1 cellular context compared by ENCODE assay signal in the genomic region with DNA sequence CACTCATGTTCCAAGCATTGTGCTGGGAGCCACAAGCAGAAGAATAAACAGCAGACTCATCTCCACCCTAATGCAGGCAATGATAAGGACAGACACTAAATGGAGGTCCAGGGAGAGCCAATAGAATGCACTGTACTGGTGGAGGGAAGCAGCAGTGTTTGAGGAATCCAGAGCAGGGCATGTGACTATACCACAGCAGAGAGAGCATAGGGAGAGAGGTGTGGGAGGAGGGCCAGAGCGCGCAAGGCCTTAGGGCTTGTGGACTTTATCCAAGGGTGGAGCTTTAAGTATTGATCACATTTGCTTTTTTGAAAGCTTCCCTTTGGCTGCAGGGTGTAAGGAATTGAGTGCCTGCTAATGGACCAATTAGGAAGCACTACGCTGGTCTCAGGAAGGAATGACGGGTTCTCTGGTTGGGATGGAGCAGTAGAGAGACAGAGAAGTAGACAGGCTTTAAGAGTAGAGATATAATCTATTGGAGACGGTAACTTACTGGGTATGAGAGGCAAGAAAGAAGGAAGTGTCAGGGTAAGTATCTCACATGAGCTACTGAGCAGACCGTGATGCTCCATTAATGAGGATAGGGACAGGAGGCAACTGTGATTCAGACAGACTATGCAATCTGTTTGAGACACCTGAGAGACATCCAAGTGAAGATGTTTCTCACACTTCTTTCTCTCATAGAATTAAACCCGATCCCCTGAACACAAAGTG.
A peak's percentile ranks its signal among the peaks of the same experiment; 100 is the strongest.
TF ChIP-seq lines count a peak whose summit lies in the region.

No MANE protein-coding gene starts in this region.

TF ChIP-seq in HepG2, 621 proteins besides CTCF, POLR2A, EP300 and RAD21 (continued from another document and continues in another):
- TF ChIP-seq, protein P1, sequence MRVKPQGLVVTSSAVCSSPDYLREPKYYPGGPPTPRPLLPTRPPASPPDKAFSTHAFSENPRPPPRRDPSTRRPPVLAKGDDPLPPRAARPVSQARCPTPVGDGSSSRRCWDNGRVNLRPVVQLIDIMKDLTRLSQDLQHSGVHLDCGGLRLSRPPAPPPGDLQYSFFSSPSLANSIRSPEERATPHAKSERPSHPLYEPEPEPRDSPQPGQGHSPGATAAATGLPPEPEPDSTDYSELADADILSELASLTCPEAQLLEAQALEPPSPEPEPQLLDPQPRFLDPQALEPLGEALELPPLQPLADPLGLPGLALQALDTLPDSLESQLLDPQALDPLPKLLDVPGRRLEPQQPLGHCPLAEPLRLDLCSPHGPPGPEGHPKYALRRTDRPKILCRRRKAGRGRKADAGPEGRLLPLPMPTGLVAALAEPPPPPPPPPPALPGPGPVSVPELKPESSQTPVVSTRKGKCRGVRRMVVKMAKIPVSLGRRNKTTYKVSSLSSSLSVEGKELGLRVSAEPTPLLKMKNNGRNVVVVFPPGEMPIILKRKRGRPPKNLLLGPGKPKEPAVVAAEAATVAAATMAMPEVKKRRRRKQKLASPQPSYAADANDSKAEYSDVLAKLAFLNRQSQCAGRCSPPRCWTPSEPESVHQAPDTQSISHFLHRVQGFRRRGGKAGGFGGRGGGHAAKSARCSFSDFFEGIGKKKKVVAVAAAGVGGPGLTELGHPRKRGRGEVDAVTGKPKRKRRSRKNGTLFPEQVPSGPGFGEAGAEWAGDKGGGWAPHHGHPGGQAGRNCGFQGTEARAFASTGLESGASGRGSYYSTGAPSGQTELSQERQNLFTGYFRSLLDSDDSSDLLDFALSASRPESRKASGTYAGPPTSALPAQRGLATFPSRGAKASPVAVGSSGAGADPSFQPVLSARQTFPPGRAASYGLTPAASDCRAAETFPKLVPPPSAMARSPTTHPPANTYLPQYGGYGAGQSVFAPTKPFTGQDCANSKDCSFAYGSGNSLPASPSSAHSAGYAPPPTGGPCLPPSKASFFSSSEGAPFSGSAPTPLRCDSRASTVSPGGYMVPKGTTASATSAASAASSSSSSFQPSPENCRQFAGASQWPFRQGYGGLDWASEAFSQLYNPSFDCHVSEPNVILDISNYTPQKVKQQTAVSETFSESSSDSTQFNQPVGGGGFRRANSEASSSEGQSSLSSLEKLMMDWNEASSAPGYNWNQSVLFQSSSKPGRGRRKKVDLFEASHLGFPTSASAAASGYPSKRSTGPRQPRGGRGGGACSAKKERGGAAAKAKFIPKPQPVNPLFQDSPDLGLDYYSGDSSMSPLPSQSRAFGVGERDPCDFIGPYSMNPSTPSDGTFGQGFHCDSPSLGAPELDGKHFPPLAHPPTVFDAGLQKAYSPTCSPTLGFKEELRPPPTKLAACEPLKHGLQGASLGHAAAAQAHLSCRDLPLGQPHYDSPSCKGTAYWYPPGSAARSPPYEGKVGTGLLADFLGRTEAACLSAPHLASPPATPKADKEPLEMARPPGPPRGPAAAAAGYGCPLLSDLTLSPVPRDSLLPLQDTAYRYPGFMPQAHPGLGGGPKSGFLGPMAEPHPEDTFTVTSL (CRISPR knock-in tag; IDR thresholded peaks at IDR 0.05; ENCODE audit: borderline replicate concordance): peak; percentile 40; the same call in 1 of the 2 replicates
- TF ChIP-seq ZSCAN21 (CRISPR knock-in tag; IDR thresholded peaks at IDR 0.05; ENCODE audit: borderline replicate concordance): no peak
- TF ChIP-seq, protein P2, sequence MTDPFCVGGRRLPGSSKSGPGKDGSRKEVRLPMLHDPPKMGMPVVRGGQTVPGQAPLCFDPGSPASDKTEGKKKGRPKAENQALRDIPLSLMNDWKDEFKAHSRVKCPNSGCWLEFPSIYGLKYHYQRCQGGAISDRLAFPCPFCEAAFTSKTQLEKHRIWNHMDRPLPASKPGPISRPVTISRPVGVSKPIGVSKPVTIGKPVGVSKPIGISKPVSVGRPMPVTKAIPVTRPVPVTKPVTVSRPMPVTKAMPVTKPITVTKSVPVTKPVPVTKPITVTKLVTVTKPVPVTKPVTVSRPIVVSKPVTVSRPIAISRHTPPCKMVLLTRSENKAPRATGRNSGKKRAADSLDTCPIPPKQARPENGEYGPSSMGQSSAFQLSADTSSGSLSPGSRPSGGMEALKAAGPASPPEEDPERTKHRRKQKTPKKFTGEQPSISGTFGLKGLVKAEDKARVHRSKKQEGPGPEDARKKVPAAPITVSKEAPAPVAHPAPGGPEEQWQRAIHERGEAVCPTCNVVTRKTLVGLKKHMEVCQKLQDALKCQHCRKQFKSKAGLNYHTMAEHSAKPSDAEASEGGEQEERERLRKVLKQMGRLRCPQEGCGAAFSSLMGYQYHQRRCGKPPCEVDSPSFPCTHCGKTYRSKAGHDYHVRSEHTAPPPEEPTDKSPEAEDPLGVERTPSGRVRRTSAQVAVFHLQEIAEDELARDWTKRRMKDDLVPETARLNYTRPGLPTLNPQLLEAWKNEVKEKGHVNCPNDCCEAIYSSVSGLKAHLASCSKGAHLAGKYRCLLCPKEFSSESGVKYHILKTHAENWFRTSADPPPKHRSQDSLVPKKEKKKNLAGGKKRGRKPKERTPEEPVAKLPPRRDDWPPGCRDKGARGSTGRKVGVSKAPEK (CRISPR knock-in tag; IDR thresholded peaks at IDR 0.05; ENCODE audit: borderline replicate concordance): no peak
- no peak for TF ChIP-seq SYNCRIP (IDR thresholded peaks at IDR 0.05; ENCODE audit: insufficient read depth, low read depth, low read length)
- peak; percentile 62; the same call in 1 of the 2 replicates for TF ChIP-seq RNF2 (conservative IDR thresholded peaks at IDR 0.05; ENCODE audit: low read depth)
- no peak for TF ChIP-seq ZNF615 (CRISPR knock-in tag; IDR thresholded peaks at IDR 0.05; ENCODE audit: borderline replicate concordance)
- TF ChIP-seq SOX13 (IDR thresholded peaks at IDR 0.05): no peak
- no peak; a peak in 1 of 4 replicates for TF ChIP-seq SOX13 (CRISPR knock-in tag; conservative IDR thresholded peaks at IDR 0.05 in 1 of 2, IDR thresholded peaks at IDR 0.05 in 1 of 2)
- TF ChIP-seq, protein P3, sequence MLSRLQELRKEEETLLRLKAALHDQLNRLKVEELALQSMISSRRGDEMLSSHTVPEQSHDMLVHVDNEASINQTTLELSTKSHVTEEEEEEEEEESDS (CRISPR knock-in tag; IDR thresholded peaks at IDR 0.05; ENCODE audit: borderline replicate concordance): no peak
- TF ChIP-seq ZNF329 (CRISPR knock-in tag; IDR thresholded peaks at IDR 0.05; ENCODE audit: low read depth): no peak
- TF ChIP-seq, protein P4, sequence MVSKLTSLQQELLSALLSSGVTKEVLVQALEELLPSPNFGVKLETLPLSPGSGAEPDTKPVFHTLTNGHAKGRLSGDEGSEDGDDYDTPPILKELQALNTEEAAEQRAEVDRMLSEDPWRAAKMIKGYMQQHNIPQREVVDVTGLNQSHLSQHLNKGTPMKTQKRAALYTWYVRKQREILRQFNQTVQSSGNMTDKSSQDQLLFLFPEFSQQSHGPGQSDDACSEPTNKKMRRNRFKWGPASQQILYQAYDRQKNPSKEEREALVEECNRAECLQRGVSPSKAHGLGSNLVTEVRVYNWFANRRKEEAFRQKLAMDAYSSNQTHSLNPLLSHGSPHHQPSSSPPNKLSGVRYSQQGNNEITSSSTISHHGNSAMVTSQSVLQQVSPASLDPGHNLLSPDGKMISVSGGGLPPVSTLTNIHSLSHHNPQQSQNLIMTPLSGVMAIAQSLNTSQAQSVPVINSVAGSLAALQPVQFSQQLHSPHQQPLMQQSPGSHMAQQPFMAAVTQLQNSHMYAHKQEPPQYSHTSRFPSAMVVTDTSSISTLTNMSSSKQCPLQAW (CRISPR knock-in tag; IDR thresholded peaks at IDR 0.05): no peak
- no peak; the same call in 1 of the 2 replicates for TF ChIP-seq MIER3 (CRISPR knock-in tag; IDR thresholded peaks at IDR 0.05; ENCODE audit: borderline replicate concordance)
- TF ChIP-seq ELF4 (CRISPR knock-in tag; IDR thresholded peaks at IDR 0.05; ENCODE audit: borderline replicate concordance): no peak
- TF ChIP-seq CREB1 (IDR thresholded peaks at IDR 0.05): no peak
- peak; percentile 65; the same call in 1 of the 2 replicates for TF ChIP-seq CREB1 (CRISPR knock-in tag; IDR thresholded peaks at IDR 0.05)
- TF ChIP-seq, protein P5, sequence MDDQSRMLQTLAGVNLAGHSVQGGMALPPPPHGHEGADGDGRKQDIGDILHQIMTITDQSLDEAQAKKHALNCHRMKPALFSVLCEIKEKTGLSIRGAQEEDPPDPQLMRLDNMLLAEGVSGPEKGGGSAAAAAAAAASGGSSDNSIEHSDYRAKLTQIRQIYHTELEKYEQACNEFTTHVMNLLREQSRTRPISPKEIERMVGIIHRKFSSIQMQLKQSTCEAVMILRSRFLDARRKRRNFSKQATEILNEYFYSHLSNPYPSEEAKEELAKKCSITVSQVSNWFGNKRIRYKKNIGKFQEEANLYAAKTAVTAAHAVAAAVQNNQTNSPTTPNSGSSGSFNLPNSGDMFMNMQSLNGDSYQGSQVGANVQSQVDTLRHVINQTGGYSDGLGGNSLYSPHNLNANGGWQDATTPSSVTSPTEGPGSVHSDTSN (CRISPR knock-in tag; IDR thresholded peaks at IDR 0.05; ENCODE audit: borderline replicate concordance): no peak
- no peak for TF ChIP-seq ZNF670 (CRISPR knock-in tag; IDR thresholded peaks at IDR 0.05; ENCODE audit: borderline replicate concordance)
- no peak for TF ChIP-seq SMARCE1 (IDR thresholded peaks at IDR 0.05; ENCODE audit: borderline replicate concordance)
- TF ChIP-seq TBP (CRISPR knock-in tag; IDR thresholded peaks at IDR 0.05): no peak
- TF ChIP-seq ZNF589 (CRISPR knock-in tag; conservative IDR thresholded peaks at IDR 0.05): no peak
- TF ChIP-seq ZSCAN30 (CRISPR knock-in tag; IDR thresholded peaks at IDR 0.05): no peak
- TF ChIP-seq, protein P6, sequence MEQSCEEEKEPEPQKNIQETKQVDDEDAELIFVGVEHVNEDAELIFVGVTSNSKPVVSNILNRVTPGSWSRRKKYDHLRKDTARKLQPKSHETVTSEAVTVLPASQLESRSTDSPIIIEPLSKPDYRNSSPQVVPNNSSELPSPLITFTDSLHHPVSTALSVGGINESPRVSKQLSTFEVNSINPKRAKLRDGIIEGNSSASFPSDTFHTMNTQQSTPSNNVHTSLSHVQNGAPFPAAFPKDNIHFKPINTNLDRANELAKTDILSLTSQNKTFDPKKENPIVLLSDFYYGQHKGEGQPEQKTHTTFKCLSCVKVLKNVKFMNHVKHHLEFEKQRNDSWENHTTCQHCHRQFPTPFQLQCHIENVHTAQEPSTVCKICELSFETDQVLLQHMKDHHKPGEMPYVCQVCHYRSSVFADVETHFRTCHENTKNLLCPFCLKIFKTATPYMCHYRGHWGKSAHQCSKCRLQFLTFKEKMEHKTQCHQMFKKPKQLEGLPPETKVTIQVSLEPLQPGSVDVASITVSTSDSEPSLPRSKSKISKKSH (CRISPR knock-in tag; IDR thresholded peaks at IDR 0.05; ENCODE audit: borderline replicate concordance): no peak
- TF ChIP-seq, protein P7, sequence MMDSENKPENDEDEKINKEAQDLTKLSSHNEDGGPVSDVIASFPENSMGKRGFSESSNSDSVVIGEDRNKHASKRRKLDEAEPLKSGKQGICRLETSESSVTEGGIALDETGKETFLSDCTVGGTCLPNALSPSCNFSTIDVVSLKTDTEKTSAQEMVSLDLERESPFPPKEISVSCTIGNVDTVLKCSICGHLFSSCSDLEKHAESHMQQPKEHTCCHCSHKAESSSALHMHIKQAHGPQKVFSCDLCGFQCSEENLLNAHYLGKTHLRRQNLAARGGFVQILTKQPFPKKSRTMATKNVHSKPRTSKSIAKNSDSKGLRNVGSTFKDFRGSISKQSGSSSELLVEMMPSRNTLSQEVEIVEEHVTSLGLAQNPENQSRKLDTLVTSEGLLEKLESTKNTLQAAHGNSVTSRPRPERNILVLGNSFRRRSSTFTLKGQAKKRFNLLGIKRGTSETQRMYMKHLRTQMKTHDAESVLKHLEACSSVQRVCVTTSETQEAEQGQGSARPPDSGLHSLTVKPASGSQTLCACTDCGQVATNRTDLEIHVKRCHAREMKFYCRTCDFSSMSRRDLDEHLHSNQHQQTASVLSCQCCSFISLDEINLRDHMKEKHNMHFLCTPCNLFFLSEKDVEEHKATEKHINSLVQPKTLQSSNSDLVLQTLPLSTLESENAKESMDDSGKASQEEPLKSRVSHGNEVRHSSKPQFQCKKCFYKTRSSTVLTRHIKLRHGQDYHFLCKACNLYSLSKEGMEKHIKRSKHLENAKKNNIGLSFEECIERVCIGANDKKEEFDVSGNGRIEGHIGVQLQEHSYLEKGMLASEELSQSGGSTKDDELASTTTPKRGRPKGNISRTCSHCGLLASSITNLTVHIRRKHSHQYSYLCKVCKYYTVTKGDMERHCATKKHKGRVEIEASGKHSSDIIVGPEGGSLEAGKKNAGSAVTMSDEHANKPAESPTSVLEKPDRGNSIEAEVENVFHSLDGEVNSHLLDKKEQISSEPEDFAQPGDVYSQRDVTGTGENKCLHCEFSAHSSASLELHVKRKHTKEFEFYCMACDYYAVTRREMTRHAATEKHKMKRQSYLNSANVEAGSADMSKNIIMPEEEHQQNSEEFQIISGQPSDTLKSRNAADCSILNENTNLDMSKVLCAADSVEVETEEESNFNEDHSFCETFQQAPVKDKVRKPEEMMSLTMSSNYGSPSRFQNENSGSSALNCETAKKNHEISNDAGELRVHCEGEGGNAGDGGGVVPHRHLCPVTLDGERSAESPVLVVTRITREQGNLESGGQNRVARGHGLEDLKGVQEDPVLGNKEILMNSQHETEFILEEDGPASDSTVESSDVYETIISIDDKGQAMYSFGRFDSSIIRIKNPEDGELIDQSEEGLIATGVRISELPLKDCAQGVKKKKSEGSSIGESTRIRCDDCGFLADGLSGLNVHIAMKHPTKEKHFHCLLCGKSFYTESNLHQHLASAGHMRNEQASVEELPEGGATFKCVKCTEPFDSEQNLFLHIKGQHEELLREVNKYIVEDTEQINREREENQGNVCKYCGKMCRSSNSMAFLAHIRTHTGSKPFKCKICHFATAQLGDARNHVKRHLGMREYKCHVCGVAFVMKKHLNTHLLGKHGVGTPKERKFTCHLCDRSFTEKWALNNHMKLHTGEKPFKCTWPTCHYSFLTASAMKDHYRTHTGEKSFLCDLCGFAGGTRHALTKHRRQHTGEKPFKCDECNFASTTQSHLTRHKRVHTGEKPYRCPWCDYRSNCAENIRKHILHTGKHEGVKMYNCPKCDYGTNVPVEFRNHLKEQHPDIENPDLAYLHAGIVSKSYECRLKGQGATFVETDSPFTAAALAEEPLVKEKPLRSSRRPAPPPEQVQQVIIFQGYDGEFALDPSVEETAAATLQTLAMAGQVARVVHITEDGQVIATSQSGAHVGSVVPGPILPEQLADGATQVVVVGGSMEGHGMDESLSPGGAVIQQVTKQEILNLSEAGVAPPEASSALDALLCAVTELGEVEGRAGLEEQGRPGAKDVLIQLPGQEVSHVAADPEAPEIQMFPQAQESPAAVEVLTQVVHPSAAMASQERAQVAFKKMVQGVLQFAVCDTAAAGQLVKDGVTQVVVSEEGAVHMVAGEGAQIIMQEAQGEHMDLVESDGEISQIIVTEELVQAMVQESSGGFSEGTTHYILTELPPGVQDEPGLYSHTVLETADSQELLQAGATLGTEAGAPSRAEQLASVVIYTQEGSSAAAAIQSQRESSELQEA (CRISPR knock-in tag; IDR thresholded peaks at IDR 0.05; ENCODE audit: not compliant biosample characterization): no peak
- no peak for TF ChIP-seq EED (CRISPR knock-in tag; IDR thresholded peaks at IDR 0.05)
- TF ChIP-seq ZNF230 (CRISPR knock-in tag; IDR thresholded peaks at IDR 0.05): no peak
- peak; percentile 51; the same call in 1 of the 2 replicates for TF ChIP-seq TBX2 (CRISPR knock-in tag; IDR thresholded peaks at IDR 0.05; ENCODE audit: borderline replicate concordance)
- no peak for TF ChIP-seq ZNF205 (CRISPR knock-in tag; IDR thresholded peaks at IDR 0.05)
- no peak for TF ChIP-seq SRSF1 (optimal IDR thresholded peaks at IDR 0.05; ENCODE audit: low read depth, low read length)
- TF ChIP-seq BRD4 (CRISPR knock-in tag; IDR thresholded peaks at IDR 0.05): no peak
- TF ChIP-seq RXRA (CRISPR knock-in tag; IDR thresholded peaks at IDR 0.05): no peak
- no peak for TF ChIP-seq ARNT2 (CRISPR knock-in tag; IDR thresholded peaks at IDR 0.05; ENCODE audit: low read depth)
- TF ChIP-seq ZNF567 (CRISPR knock-in tag; IDR thresholded peaks at IDR 0.05; ENCODE audit: borderline replicate concordance): 0 out of 2 replicates have a peak, but pooled peaks have one; percentile 28
